ENCODE assay signal across 8 cellular contexts in genomic region chr16:75580-76501, GRCh38. TPM values are rescaled to one million over a fixed set of nuclear protein-coding genes. Genes with fewer than 3 reads are reported as not detected.
A peak's percentile ranks its signal among the peaks of the same experiment; 100 is the strongest.
DNase-seq lines count a peak whose midpoint lies in the region; ATAC-seq and TF ChIP-seq lines count a peak whose summit lies in the region.

No MANE protein-coding gene starts in this region.

- H3F3A ChIP-seq in GM23338 (replicated peaks; ENCODE audit: low read depth), result peaks cover 17% of the 10 kb centered on the region; the same call in 1 of the 2 replicates

- intact Hi-C loops in posterior vena cava (cut with DNase I), result no loop called here

- no peaks in the 10 kb centered on the region for H3K79me2 ChIP-seq in GM23338 (replicated peaks; ENCODE audit: insufficient read depth)

- H2AFZ ChIP-seq in GM23338, result no peak overlapping the region

- no peaks in the 10 kb centered on the region for H3K9me3 Mint-ChIP-seq in GM23338
- H3K9me3 Mint-ChIP-seq in T-cell, result no peaks in the 10 kb centered on the region

- TF ChIP-seq CTCF in GM23338 (conservative IDR thresholded peaks at IDR 0.05; ENCODE audit: low read depth in 2 of 2) (peak; percentile 37 to 44), fibroblast of pulmonary artery (IDR thresholded peaks at IDR 0.05; ENCODE audit: low read length, missing control alignments) (peak; percentile 44)

- H3K4me3 ChIP-seq in GM23338, result no peak overlapping the region
- no peak overlapping the region for H3K4me3 ChIP-seq in fibroblast of pulmonary artery (replicated peaks; ENCODE audit: low read depth, low read length)

- peak; percentile 1; the same call in 1 of the 3 replicates for ATAC-seq in GM23338
- no peak for ATAC-seq in T-cell (replicated peaks in 1 of 4)
- no peak for ATAC-seq in GM18520 (IDR thresholded peaks at IDR 0.05; ENCODE audit: unreplicated experiment)
- no peak for ATAC-seq in HG03139 (IDR thresholded peaks at IDR 0.05; ENCODE audit: unreplicated experiment)

- POLR2A ChIA-PET in T-cell (lab: Charles Lee), result no interaction called here

- peak; percentile 59 for DNase-seq in 8988T
- peak; percentile 70 for DNase-seq in GM23338 (ENCODE audit: low spot score)
- DNase-seq in T-cell, result peak in 1 of 34 experiments; percentile 22
- peak; percentile 92 for DNase-seq in fibroblast of pulmonary artery (ENCODE audit: low read depth)
- DNase-seq in posterior vena cava (ENCODE audit: low spot score), result peak; percentile 91
- no peak for DNase-seq in activated CD4-positive, CD25-positive, alpha-beta regulatory T cell treated with anti-CD3 and anti-CD28 coated beads, Interleukin-2, amount 50 U/mL, for 72 hours

- H4K20me1 ChIP-seq in GM23338 (replicated peaks; ENCODE audit: insufficient read depth), result no peaks in the 10 kb centered on the region

- H3K27me3 ChIP-seq in GM23338 (ENCODE audit: insufficient read depth), result no peaks in the 10 kb centered on the region

- H3K27ac Mint-ChIP-seq in GM23338 (no peak overlapping the region), T-cell (no peak overlapping the region)

- no peaks in the 10 kb centered on the region for H3K9me2 ChIP-seq in GM23338 (ENCODE audit: insufficient read depth)

- H3K4me1 ChIP-seq in GM23338 (ENCODE audit: insufficient read depth), result peaks cover 45% of the 10 kb centered on the region

- H3K4me3 Mint-ChIP-seq in GM23338 (peak overlapping the region; percentile 69; the same call in 2 of the 3 replicates), T-cell (peak overlapping the region; percentile 63 to 83 (median 77))

- peak overlapping the region; percentile 84 for H3K4me2 ChIP-seq in GM23338

- no peaks in the 10 kb centered on the region for H3K36me3 ChIP-seq in GM23338 (ENCODE audit: insufficient read depth)

- CTCF ChIA-PET in T-cell (lab: Charles Lee), result interaction anchor here in 1 of 2 donors (1.0 to 1.1 kb wide), 3 partner anchors 21 to 287 kb away, joined by 3 to 4 read pairs (median 4); no protein-coding TSS in a partner anchor

- H3K27me3 Mint-ChIP-seq in GM23338 (ENCODE audit: insufficient read depth, low read depth, poor library complexity) (peaks cover 27% of the 10 kb centered on the region), T-cell (peaks cover 5 to 19% of the 10 kb centered on the region in 2 donors)

- H3K4me1 Mint-ChIP-seq in GM23338 (peaks cover 44% of the 10 kb centered on the region), T-cell (peaks cover 27 to 37% (median 30%) of the 10 kb centered on the region in 3 donors)

- H3K36me3 Mint-ChIP-seq in GM23338 (ENCODE audit: low read depth) (no peaks in the 10 kb centered on the region), T-cell (no peaks in the 10 kb centered on the region)

- H3K27ac ChIP-seq in GM23338 (ENCODE audit: low read depth), result peak overlapping the region; percentile 45; the same call in 1 of the 2 replicates

TF ChIP-seq in GM23338, 12 proteins besides CTCF, POLR2A, EP300 and RAD21 (continues in another document):
- TF ChIP-seq EZH2 (IDR thresholded peaks at IDR 0.05; ENCODE audit: low read depth, unreplicated experiment) (no peak), STAT1 (IDR thresholded peaks at IDR 0.05; ENCODE audit: unreplicated experiment) (no peak), JUNB (IDR thresholded peaks at IDR 0.05; ENCODE audit: unreplicated experiment) (no peak), ZNF462 (CRISPR knock-in tag; IDR thresholded peaks at IDR 0.05) (no peak), ZNF331 (CRISPR knock-in tag; IDR thresholded peaks at IDR 0.05; ENCODE audit: low read depth) (no peak), NANOG (IDR thresholded peaks at IDR 0.05; ENCODE audit: borderline replicate concordance) (no peak)

RNA-seq across cellular contexts. Expression of gene MPG, which starts 2.2 kb away (rescaled TPM):
- total RNA-seq in GM23338 (2014; rRNA removed; shearing (Covaris generic)), result 57.8 and 91.1 TPM in 2 replicates
- 38.0 and 39.2 TPM in 2 replicates for polyA plus RNA-seq in GM23338 (2016; fragmentation: Nextera tagmentation; extraction: Ambion mirVana)
- total RNA-seq in T-cell, result 10 to 100 TPM; 18.3 to 48.2 (median 38.7) TPM
- total RNA-seq in posterior vena cava, result 10 to 100 TPM; 42.2 to 45.6 TPM

RNA-seq across cellular contexts. Expression of gene RHBDF1, which starts 3.4 kb away (rescaled TPM):
- 15.3 and 24.5 TPM in 2 replicates for total RNA-seq in GM23338 (2014; rRNA removed; shearing (Covaris generic))
- 22.1 and 22.6 TPM in 2 replicates for polyA plus RNA-seq in GM23338 (2016; fragmentation: Nextera tagmentation; extraction: Ambion mirVana)
- total RNA-seq in T-cell, result under 1 TPM; 0.19 to 0.93 (median 0.53) TPM
- 10 to 100 TPM; 39.5 to 39.7 TPM for total RNA-seq in posterior vena cava

RNA-seq across cellular contexts. Expression of gene SNRNP25, which starts 22.2 kb away (rescaled TPM):
- total RNA-seq in GM23338 (2014; rRNA removed; shearing (Covaris generic)), result 31.2 and 34.4 TPM in 2 replicates
- 79.5 and 81.6 TPM in 2 replicates for polyA plus RNA-seq in GM23338 (2016; fragmentation: Nextera tagmentation; extraction: Ambion mirVana)
- total RNA-seq in T-cell, result 10 to 100 TPM in 2 of 5 donors, 1 to 10 TPM in 3; 6.8 to 11.4 (median 9.0) TPM
- 10 to 100 TPM; 11.2 to 11.6 TPM for total RNA-seq in posterior vena cava

RNA-seq across cellular contexts. Expression of gene POLR3K, which starts 22.4 kb away (rescaled TPM):
- total RNA-seq in GM23338 (2014; rRNA removed; shearing (Covaris generic)), result 11.7 and 17.8 TPM in 2 replicates
- polyA plus RNA-seq in GM23338 (2016; fragmentation: Nextera tagmentation; extraction: Ambion mirVana), result 58.5 and 60.0 TPM in 2 replicates
- total RNA-seq in T-cell (10 to 100 TPM; 11.1 to 24.3 (median 21.3) TPM), posterior vena cava (1 to 10 TPM; 7.4 to 7.9 TPM)
